ENCODE assay signal across 26 cellular contexts in the genomic region with DNA sequence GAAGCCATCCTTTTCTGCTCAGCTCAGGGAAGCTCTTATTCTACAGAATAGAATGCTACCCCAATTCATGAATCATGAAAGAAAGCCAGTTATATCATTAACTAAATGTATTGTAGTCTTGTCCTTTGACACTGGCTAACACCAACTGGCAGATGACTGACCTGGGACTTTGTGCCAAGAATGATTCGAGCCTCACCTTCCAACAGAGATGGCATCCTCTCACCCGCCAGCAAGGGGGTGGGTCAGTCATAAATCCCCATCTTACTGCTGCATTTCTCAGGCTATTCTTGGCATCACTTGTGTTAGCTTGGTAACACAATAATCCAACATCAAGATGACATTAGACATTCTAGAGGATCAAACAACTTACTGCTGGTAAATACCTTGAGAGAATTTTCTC.
"Had no signal": no experiment of that assay in that cellular context is flagged by ENCODE, and none has a peak within 500 bp of the region (broad histone marks: within the 10 kb centered on the region; RNA-seq: fewer than 3 reads in every experiment).

No MANE protein-coding gene starts in this region.

- DNase-seq: dermis blood vessel endothelial cell; effector memory CD4-positive, alpha-beta T cell; erythroblast; esophagus squamous epithelium; foreskin melanocyte; glutamatergic neuron; heart right ventricle; hypothalamus; immature natural killer cell; islet precursor cell; kidney glomerular epithelial cell; naive thymus-derived CD4-positive, alpha-beta T cell; nephron progenitor cell; nucleus accumbens; right cardiac atrium; sigmoid colon; stimulated activated CD4-positive, alpha-beta T cell treated with anti-CD3 and anti-CD28 coated beads, Interleukin-15, amount 100 ng/mL, for 24 hours; stimulated activated CD4-positive, alpha-beta T cell treated with anti-CD3 and anti-CD28 coated beads, Interleukin-2, amount 100 ng/mL, for 48 hours; stimulated activated naive B cell treated with anti-CD40 and anti-IgM and Interleukin-4, amounts not matched to agents 10 μg/mL and 1 μg/mL and 100 μg/mL, for 72 hours; trophoblast cell had no signal

- H3K4me1 ChIP-seq: heart right ventricle, prostate gland, suprapubic skin, vagina had no signal

- H3K4me3 ChIP-seq: coronary artery, esophagus squamous epithelium, heart right ventricle, lung, prostate gland, sigmoid colon, suprapubic skin, vagina had no signal

- H3K9me3 ChIP-seq: esophagus squamous epithelium, prostate gland, sigmoid colon, suprapubic skin, vagina had no signal

- H3K36me3 ChIP-seq: esophagus squamous epithelium, heart right ventricle, prostate gland, sigmoid colon, suprapubic skin, vagina had no signal

- H3K27ac ChIP-seq: coronary artery, heart right ventricle, prostate gland, sigmoid colon, suprapubic skin, vagina had no signal

- ATAC-seq: heart right ventricle; left lobe of liver; naive thymus-derived CD4-positive, alpha-beta T cell; right cardiac atrium; stimulated activated naive B cell treated with anti-CD40 and anti-IgM and Interleukin-4, amounts not matched to agents 10 μg/mL and 1 μg/mL and 100 μg/mL, for 72 hours had no signal

- H3K27me3 ChIP-seq: esophagus squamous epithelium, heart right ventricle, sigmoid colon, suprapubic skin, vagina had no signal
